ENCODE assay signal across 2 cellular contexts in the genomic region with DNA sequence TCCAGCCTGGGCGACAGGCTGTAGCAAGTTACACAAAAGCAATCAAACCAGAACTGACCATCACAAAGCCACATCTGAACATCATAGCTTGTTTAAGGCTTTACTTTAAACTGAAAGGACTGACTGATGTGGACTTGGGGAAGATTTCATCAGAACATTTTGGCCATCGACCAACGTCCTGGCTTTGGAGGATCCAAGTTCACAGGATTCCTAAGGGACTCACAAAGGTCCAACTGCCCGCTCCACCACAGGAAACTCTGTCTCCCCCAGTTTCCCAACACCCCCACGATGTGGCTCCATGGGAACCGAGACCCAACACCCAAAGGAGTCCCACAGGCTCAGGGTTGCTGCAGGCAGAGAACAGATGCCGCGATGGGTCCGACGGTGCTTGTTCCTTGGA.
A peak's percentile ranks its signal among the peaks of the same experiment; 100 is the strongest.
TF ChIP-seq lines count a peak whose summit lies in the region.

No MANE protein-coding gene starts in this region.

TF ChIP-seq in WTC11, 78 proteins besides CTCF, POLR2A, EP300 and RAD21 (continued from another document):
- TF ChIP-seq, protein P1, sequence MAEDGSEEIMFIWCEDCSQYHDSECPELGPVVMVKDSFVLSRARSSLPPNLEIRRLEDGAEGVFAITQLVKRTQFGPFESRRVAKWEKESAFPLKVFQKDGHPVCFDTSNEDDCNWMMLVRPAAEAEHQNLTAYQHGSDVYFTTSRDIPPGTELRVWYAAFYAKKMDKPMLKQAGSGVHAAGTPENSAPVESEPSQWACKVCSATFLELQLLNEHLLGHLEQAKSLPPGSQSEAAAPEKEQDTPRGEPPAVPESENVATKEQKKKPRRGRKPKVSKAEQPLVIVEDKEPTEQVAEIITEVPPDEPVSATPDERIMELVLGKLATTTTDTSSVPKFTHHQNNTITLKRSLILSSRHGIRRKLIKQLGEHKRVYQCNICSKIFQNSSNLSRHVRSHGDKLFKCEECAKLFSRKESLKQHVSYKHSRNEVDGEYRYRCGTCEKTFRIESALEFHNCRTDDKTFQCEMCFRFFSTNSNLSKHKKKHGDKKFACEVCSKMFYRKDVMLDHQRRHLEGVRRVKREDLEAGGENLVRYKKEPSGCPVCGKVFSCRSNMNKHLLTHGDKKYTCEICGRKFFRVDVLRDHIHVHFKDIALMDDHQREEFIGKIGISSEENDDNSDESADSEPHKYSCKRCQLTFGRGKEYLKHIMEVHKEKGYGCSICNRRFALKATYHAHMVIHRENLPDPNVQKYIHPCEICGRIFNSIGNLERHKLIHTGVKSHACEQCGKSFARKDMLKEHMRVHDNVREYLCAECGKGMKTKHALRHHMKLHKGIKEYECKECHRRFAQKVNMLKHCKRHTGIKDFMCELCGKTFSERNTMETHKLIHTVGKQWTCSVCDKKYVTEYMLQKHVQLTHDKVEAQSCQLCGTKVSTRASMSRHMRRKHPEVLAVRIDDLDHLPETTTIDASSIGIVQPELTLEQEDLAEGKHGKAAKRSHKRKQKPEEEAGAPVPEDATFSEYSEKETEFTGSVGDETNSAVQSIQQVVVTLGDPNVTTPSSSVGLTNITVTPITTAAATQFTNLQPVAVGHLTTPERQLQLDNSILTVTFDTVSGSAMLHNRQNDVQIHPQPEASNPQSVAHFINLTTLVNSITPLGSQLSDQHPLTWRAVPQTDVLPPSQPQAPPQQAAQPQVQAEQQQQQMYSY (CRISPR knock-in tag; IDR thresholded peaks at IDR 0.05): no peak
- no peak for TF ChIP-seq TP53 (CRISPR knock-in tag; IDR thresholded peaks at IDR 0.05)
- no peak for TF ChIP-seq FOXJ3 (CRISPR knock-in tag; IDR thresholded peaks at IDR 0.05; ENCODE audit: borderline replicate concordance)

TF ChIP-seq in liver, 16 proteins besides CTCF, POLR2A, EP300 and RAD21 (continued from another document):
- TF ChIP-seq HNF4A (conservative IDR thresholded peaks at IDR 0.05): peak; percentile 49 to 61
- TF ChIP-seq SP1 (IDR thresholded peaks at IDR 0.05): peak; percentile 38
